8 cellular contexts compared by ENCODE assay signal in genomic region chr22:38504731-38505594, GRCh38. TPM values are rescaled to one million over a fixed set of nuclear protein-coding genes. Genes with fewer than 3 reads are reported as not detected.
DNase-seq lines count a peak whose midpoint lies in the region; ATAC-seq, FAIRE-seq and TF ChIP-seq lines count a peak whose summit lies in the region.

No MANE protein-coding gene starts in this region.

- peaks cover 2% of the 10 kb centered on the region for H3K79me1 ChIP-seq in H9 (ENCODE audit: insufficient read depth, low read depth, low read length, poor library complexity, severe bottlenecking)

- peak overlapping the region; percentile 50 for H3K18ac ChIP-seq in H9 (ENCODE audit: insufficient read length, low read depth, low read length)

- H3K9me3 Mint-ChIP-seq in H9, result peaks cover 0 to 8% of the 10 kb centered on the region in 2 experiments; a peak in 3 of 5 replicates
- H3K9me3 Mint-ChIP-seq in astrocyte (ENCODE audit: unreplicated experiment), result peaks cover 3% of the 10 kb centered on the region

- H3K27ac Mint-ChIP-seq in H9, result peak overlapping the region; percentile 98 to 99 (median 99)
- peak overlapping the region; percentile 100 for H3K27ac Mint-ChIP-seq in astrocyte (ENCODE audit: unreplicated experiment)

- peaks cover 35% of the 10 kb centered on the region; the same call in 1 of the 2 replicates for H3K79me2 ChIP-seq in H9 (ENCODE audit: insufficient read depth, low read length)
- peaks cover 61% of the 10 kb centered on the region for H3K79me2 ChIP-seq in astrocyte (ENCODE audit: insufficient read depth, low read length)

- no TSS peak for BruUV-seq in A673 (replicated peaks; lab: Mats Ljungman, UMichigan)

- TF ChIP-seq CTCF in A673 (conservative IDR thresholded peaks at IDR 0.05; ENCODE audit: low read depth, low read length), result no peak
- no peak for TF ChIP-seq CTCF in H9 (conservative IDR thresholded peaks at IDR 0.05)
- TF ChIP-seq CTCF in astrocyte (IDR thresholded peaks at IDR 0.05; ENCODE audit: insufficient read depth, low read depth, low read length), result no peak

- H3K4me3 ChIP-seq in A673 (ENCODE audit: low read depth, low read length, poor library complexity, severe bottlenecking), result peak overlapping the region; percentile 87
- H3K4me3 ChIP-seq in astrocyte (ENCODE audit: insufficient read depth, low read depth, low read length), result peak overlapping the region; percentile 98

- peak overlapping the region; percentile 21 for H3K56ac ChIP-seq in H9 (ENCODE audit: insufficient read length, low read depth, low read length)

- H2BK12ac ChIP-seq in H9 (ENCODE audit: insufficient read length, low read depth, low read length), result no peak overlapping the region

- H3K36me3 ChIP-seq in A673 (ENCODE audit: insufficient read depth, low read length, poor library complexity, severe bottlenecking), result peaks cover 53% of the 10 kb centered on the region
- H3K36me3 ChIP-seq in astrocyte (ENCODE audit: insufficient read depth, low read length), result peaks cover 12% of the 10 kb centered on the region

- DNase-seq in A673 (ENCODE audit: low spot score) (peak; percentile 36), H9 (no peak), T-helper 1 cell (peak; percentile 18 to 68 (median 42)), astrocyte (ENCODE audit: low read depth) (peak; percentile 41), islet precursor cell (peak; percentile 69), GM19240 (ENCODE audit: insufficient read length, low spot score) (no peak)
- DNase-seq in stimulated activated CD4-positive, alpha-beta T cell treated with anti-CD3 and anti-CD28 coated beads, Interleukin-2, amount 100 ng/mL, for 24 hours, result peak; percentile 62 to 65

- H3K4me2 ChIP-seq in H9 (ENCODE audit: insufficient read depth, insufficient read length, low read length), result peak overlapping the region; percentile 92
- peak overlapping the region; percentile 88 for H3K4me2 ChIP-seq in astrocyte (ENCODE audit: low read length)

- H2BK5ac ChIP-seq in H9 (ENCODE audit: insufficient read length, low read length), result peak overlapping the region; percentile 88

- H3K14ac ChIP-seq in H9 (ENCODE audit: insufficient read depth, low read length), result peak overlapping the region; percentile 71; the same call in 1 of the 2 replicates

- no peak overlapping the region for H2BK120ac ChIP-seq in H9 (ENCODE audit: low read depth, low read length, poor library complexity, severe bottlenecking)

- H4K20me1 ChIP-seq in H9 (ENCODE audit: control insufficient read depth, insufficient read depth, insufficient read length), result no peaks in the 10 kb centered on the region
- peaks cover 51% of the 10 kb centered on the region for H4K20me1 ChIP-seq in astrocyte (ENCODE audit: insufficient read depth, low read length)

- no peak overlapping the region for H4K8ac ChIP-seq in H9 (replicated peaks; ENCODE audit: insufficient read length, low read depth, low read length)

- H2AK5ac ChIP-seq in H9 (ENCODE audit: insufficient read length, low read length), result no peak overlapping the region

- POLR2A ChIA-PET in A673 (lab: Charles Lee; ENCODE audit: low non-redundant PET), result no interaction called here

- H3K4ac ChIP-seq in H9 (ENCODE audit: low read depth, low read length), result peak overlapping the region; percentile 34; the same call in 1 of the 2 replicates

- H3K9me3 ChIP-seq in A673 (ENCODE audit: low read depth, low read length, poor library complexity, severe bottlenecking) (no peaks in the 10 kb centered on the region), H9 (ENCODE audit: control insufficient read depth, low read depth, low read length) (no peaks in the 10 kb centered on the region), astrocyte (ENCODE audit: insufficient read depth, low read depth, low read length) (no peaks in the 10 kb centered on the region)

- H3K36me3 Mint-ChIP-seq in H9 (ENCODE audit: insufficient read depth in 1 of 3, low read depth in 3 of 3) (peaks cover 38 to 56% (median 54%) of the 10 kb centered on the region in 3 experiments), astrocyte (ENCODE audit: low read depth, unreplicated experiment) (peaks cover 7% of the 10 kb centered on the region)

- H3K4me1 Mint-ChIP-seq in H9, result peaks cover 30 to 41% of the 10 kb centered on the region in 2 experiments
- peaks cover 14% of the 10 kb centered on the region for H3K4me1 Mint-ChIP-seq in astrocyte (ENCODE audit: low read depth, unreplicated experiment)

- no peak for ATAC-seq in HG03439 (IDR thresholded peaks at IDR 0.05; ENCODE audit: unreplicated experiment)

- H3K27me3 ChIP-seq in A673 (replicated peaks; ENCODE audit: insufficient read depth, low read depth, low read length, poor library complexity) (no peaks in the 10 kb centered on the region), H9 (ENCODE audit: insufficient read depth, low read length) (no peaks in the 10 kb centered on the region), astrocyte (ENCODE audit: insufficient read depth, low read length) (no peaks in the 10 kb centered on the region)

- H3K4me3 Mint-ChIP-seq in H9 (peak overlapping the region; percentile 97 to 98), astrocyte (ENCODE audit: unreplicated experiment) (peak overlapping the region; percentile 99)

- no peak for FAIRE-seq in astrocyte (lab: Jason Lieb, UNC)

- H3K4me1 ChIP-seq in A673 (ENCODE audit: insufficient read depth, low read length, poor library complexity, severe bottlenecking) (peaks cover 14% of the 10 kb centered on the region), H9 (ENCODE audit: insufficient read depth, low read length) (no peaks in the 10 kb centered on the region; the same call in 1 of the 2 replicates), astrocyte (ENCODE audit: insufficient read depth, low read length) (no peaks in the 10 kb centered on the region)

- H4K5ac ChIP-seq in H9 (ENCODE audit: insufficient read length, low read depth, low read length), result peak overlapping the region; percentile 9

- H2AFZ ChIP-seq in H9 (ENCODE audit: low read length) (no peak overlapping the region), astrocyte (ENCODE audit: low read depth, low read length) (no peak overlapping the region)

- intact Hi-C loops in A673 (cut with micrococcal nuclease; ENCODE audit: unreplicated experiment), result loop anchor here (10.0 kb wide), 1 partner anchor 200 kb away; the partner anchor contains the start of genes GTPBP1 and JOSD1

- CTCF ChIA-PET in A673 (lab: Charles Lee), result no interaction called here

- no CpG with 5 or more reads among the region's 40 CpGs for WGBS in H9 (ENCODE audit: extremely low coverage, insufficient read length, low lambda C conversion rate)

- H3K27ac ChIP-seq in A673 (ENCODE audit: low read depth, low read length, poor library complexity, severe bottlenecking), result peak overlapping the region; percentile 99
- peak overlapping the region; percentile 17 for H3K27ac ChIP-seq in H9 (ENCODE audit: insufficient read length, low read depth, low read length)
- H3K27ac ChIP-seq in astrocyte (ENCODE audit: low read depth, low read length), result peak overlapping the region; percentile 100

- peaks cover 7% of the 10 kb centered on the region for H3K23me2 ChIP-seq in H9 (ENCODE audit: insufficient read length, low read depth, low read length, poor library complexity, severe bottlenecking)

- no peak overlapping the region for H4K91ac ChIP-seq in H9 (ENCODE audit: insufficient read length, low read depth, low read length)

- no peak overlapping the region for H2BK20ac ChIP-seq in H9 (ENCODE audit: low read depth, low read length, poor library complexity, severe bottlenecking)

- H2BK15ac ChIP-seq in H9 (ENCODE audit: low read depth, low read length), result no peak overlapping the region

- no peak overlapping the region for H3T11ph ChIP-seq in H9 (ENCODE audit: low read length)

- H3K9ac ChIP-seq in H9 (ENCODE audit: extremely low read depth, insufficient read length, low read length) (peak overlapping the region; percentile 99), astrocyte (ENCODE audit: low read length) (peak overlapping the region; percentile 100)

- H3K23ac ChIP-seq in H9 (ENCODE audit: insufficient read length, low read depth, low read length), result peak overlapping the region; percentile 93

- H3K27me3 Mint-ChIP-seq in H9 (ENCODE audit: low read depth), result no peaks in the 10 kb centered on the region; the same call in 1 of the 2 replicates
- H3K27me3 Mint-ChIP-seq in astrocyte (ENCODE audit: low read depth, unreplicated experiment), result no peaks in the 10 kb centered on the region

RNA-seq across cellular contexts. Expression of gene DDX17, which starts 1.1 kb away (rescaled TPM):
- total RNA-seq in A673 (2021), result 343 and 350 TPM in 2 replicates
- 529 and 538 TPM in 2 replicates for total RNA-seq in H9 (2021)
- 258 TPM in 2 replicates for total RNA-seq in astrocyte

RNA-seq across cellular contexts. Expression of gene KDELR3, which starts 37.1 kb away (rescaled TPM):
- total RNA-seq in A673 (2021) (4.0 and 6.5 TPM in 2 replicates), H9 (2021) (7.2 and 7.3 TPM in 2 replicates), astrocyte (72.6 and 96.0 TPM in 2 replicates)

RNA-seq across cellular contexts. Expression of gene KCNJ4, which starts 50.0 kb away (rescaled TPM):
- 1.0 and 1.4 TPM in 2 replicates for total RNA-seq in A673 (2021)
- 0.88 and 0.92 TPM in 2 replicates for total RNA-seq in H9 (2021)
- 0.19 and 0.30 TPM in 2 replicates for total RNA-seq in astrocyte

Comparison
In these comparisons a context has a peak if more than half of its experiments do, and no peak if none do; other contexts are left out.
1. DNase-seq: peak in A673 (single experiment), T-helper 1 cell (5 of 5), astrocyte (single experiment), islet precursor cell (single experiment) and stimulated activated CD4-positive, alpha-beta T cell treated with anti-CD3 and anti-CD28 coated beads, Interleukin-2, amount 100 ng/mL, for 24 hours (2 of 2); none in H9 (single experiment) and GM19240 (single experiment).
2. H3K27ac ChIP-seq: peak in every context shown above with its lines; median percentile 100 in astrocyte; 99 in A673; 17 in H9.